8 cellular contexts compared by ENCODE assay signal in genomic region chr2:231662811-231663457, GRCh38. TPM values are rescaled to one million over a fixed set of nuclear protein-coding genes. Genes with fewer than 3 reads are reported as not detected.
A peak's percentile ranks its signal among the peaks of the same experiment; 100 is the strongest.
DNase-seq lines count a peak whose midpoint lies in the region; FAIRE-seq and TF ChIP-seq lines count a peak whose summit lies in the region.

No MANE protein-coding gene starts in this region.

- peaks cover 2% of the 10 kb centered on the region for H3K9me3 Mint-ChIP-seq in neural crest cell

- H3K4me1 ChIP-seq in BLaER1 (peaks cover 79% of the 10 kb centered on the region), ectodermal cell (ENCODE audit: control insufficient read depth, insufficient read depth, low read length) (peaks cover 7% of the 10 kb centered on the region)

- FAIRE-seq in GM12892 (lab: Jason Lieb, UNC) = no peak

- WGBS in ectodermal cell, 2 experiments = 96 to 97% methylated on average over 34 of the region's 34 CpGs

- H3K4me3 ChIP-seq in BLaER1 = peak overlapping the region; percentile 39
- no peak overlapping the region for H3K4me3 ChIP-seq in ectodermal cell (ENCODE audit: insufficient read depth, low read depth, low read length)

- POLR2A ChIA-PET in GM10248 (lab: Yijun Ruan, JAX) = no interaction called here

- TF ChIP-seq POLR2A in GM12892 (IDR thresholded peaks at IDR 0.05; ENCODE audit: low read depth, low read length) = no peak; the same call in 1 of the 2 replicates

- H3K27ac Mint-ChIP-seq in neural crest cell (ENCODE audit: unreplicated experiment) = peak overlapping the region; percentile 19

- peak overlapping the region; percentile 95 for H3K4me2 ChIP-seq in BLaER1

- H3K27me3 ChIP-seq in BLaER1 (no peaks in the 10 kb centered on the region), ectodermal cell (ENCODE audit: control insufficient read depth, insufficient read depth, low read length, poor library complexity, severe bottlenecking) (peaks cover 5% of the 10 kb centered on the region)

- H3K4me3 Mint-ChIP-seq in neural crest cell = peak overlapping the region; percentile 74

- no peaks in the 10 kb centered on the region for H3K27me3 Mint-ChIP-seq in neural crest cell (ENCODE audit: low read depth)

- H4K20me1 ChIP-seq in BLaER1 = no peaks in the 10 kb centered on the region

- peaks cover 35% of the 10 kb centered on the region for H3K4me1 Mint-ChIP-seq in neural crest cell

- TF ChIP-seq CTCF in neural crest cell (conservative IDR thresholded peaks at IDR 0.05) (no peak), GM10248 (IDR thresholded peaks at IDR 0.05; ENCODE audit: control extremely low read depth, extremely low read depth, low read depth, missing control alignments) (no peak)

- H3K9me3 ChIP-seq in BLaER1 (peaks cover 13% of the 10 kb centered on the region), KOPT-K1 (ENCODE audit: insufficient read depth, low read length, poor library complexity, severe bottlenecking) (no peaks in the 10 kb centered on the region), ectodermal cell (ENCODE audit: control insufficient read depth, low read length) (no peaks in the 10 kb centered on the region)

- H3K27ac ChIP-seq in BLaER1 (peak overlapping the region; percentile 98), KOPT-K1 (ENCODE audit: low read depth, low read length, poor library complexity, severe bottlenecking) (peak overlapping the region; percentile 91), ectodermal cell (ENCODE audit: insufficient read depth, low read depth, low read length, poor library complexity, severe bottlenecking) (peak overlapping the region; percentile 28)

- no peak for DNase-seq in neural crest cell (ENCODE audit: low read depth, low spot score)
- no peak for DNase-seq in ureter (ENCODE audit: low spot score)
- DNase-seq in NCI-H2107 (lab: John Stamatoyannopoulos, UW) = no peak
- DNase-seq in GM12892 (ENCODE audit: insufficient read length) = no peak
- no peak for DNase-seq in GM10248 (ENCODE audit: extremely low spot score)

- peak overlapping the region; percentile 87 for H3K9ac ChIP-seq in BLaER1

- CTCF ChIA-PET in GM10248 (lab: Yijun Ruan, JAX) = interaction anchor here (1.4 to 16.6 kb wide), 3 partner anchors 12 to 61 kb away, joined by 3 to 186 read pairs (median 15); no protein-coding TSS in a partner anchor

- H3K36me3 ChIP-seq in BLaER1 = no peaks in the 10 kb centered on the region
- no peaks in the 10 kb centered on the region for H3K36me3 ChIP-seq in KOPT-K1 (ENCODE audit: insufficient read depth, low read length)
- no peaks in the 10 kb centered on the region for H3K36me3 ChIP-seq in ectodermal cell (ENCODE audit: control insufficient read depth, insufficient read depth, low read length)

- H3K36me3 Mint-ChIP-seq in neural crest cell (ENCODE audit: low read depth) = peaks cover 3% of the 10 kb centered on the region

RNA-seq across cellular contexts. Expression of gene PTMA, which starts 45.4 kb away (rescaled TPM):
- 2,543 TPM for polyA plus RNA-seq in ectodermal cell (2013, experiment 1 of 4)
- 2,084 TPM for polyA plus RNA-seq in ectodermal cell (2013, experiment 2 of 4)
- 1,855 TPM for polyA plus RNA-seq in ectodermal cell (2013, experiment 3 of 4)
- polyA plus RNA-seq in ectodermal cell (2013, experiment 4 of 4) = 1,983 TPM
- total RNA-seq in neural crest cell (1,415 and 1,529 TPM in 2 replicates), ureter (1,016 TPM)
- polyA plus RNA-seq in GM12892 (2012; ENCODE audit: missing spikeins) = 1,875 TPM

Comparison
In these comparisons a context has a peak if more than half of its experiments do, and no peak if none do; other contexts are left out.
1. H3K27ac ChIP-seq: peak in every context shown above with its lines; median percentile 98 in BLaER1; 91 in KOPT-K1; 28 in ectodermal cell.